In the genomic region with DNA sequence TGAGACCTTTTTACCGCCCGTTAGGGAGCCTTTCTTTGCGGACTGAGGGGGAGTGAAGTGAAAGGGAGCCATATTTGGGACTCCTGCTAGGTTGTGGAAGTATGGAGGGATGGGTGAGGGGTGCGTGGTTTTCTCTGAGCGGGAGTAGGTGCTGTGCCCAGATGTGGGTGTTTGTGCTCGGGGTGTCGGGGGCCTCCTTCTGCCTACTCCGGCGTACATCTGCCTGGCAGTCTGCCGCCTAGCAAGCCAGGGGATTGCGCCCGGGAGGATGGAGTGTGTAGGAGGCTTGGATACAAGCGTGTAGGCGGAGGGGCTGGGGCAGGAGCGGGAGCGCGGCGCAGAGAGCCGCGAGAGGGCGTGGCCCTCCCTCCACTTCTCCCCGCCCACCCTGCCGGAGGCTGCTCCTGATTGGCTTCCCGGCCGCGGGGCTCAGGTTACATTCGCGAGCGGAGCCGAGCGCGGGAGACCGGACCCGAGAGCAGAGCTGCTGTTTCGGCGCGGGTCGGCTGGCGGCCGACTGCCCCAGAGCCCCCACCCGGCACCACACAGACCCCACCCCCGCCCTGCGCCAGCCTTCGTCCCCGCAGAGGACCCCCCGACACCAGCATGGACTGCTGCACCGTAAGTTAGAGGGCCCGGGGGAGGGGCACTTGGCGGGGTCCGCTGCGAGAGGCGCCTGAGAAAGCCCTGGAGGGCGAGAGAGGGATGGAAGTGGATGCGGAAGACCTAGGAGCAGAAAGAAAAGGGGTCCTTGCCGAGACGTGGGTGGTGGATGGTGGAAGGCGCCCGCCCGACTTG, we compare ENCODE assay signal across 1 cellular context.
A peak's percentile ranks its signal among the peaks of the same experiment; 100 is the strongest.
TF ChIP-seq lines count a peak whose summit lies in the region.

Gene NRGN, plus strand, starts transcription at position 464 of the 798 bp plus-strand sequence. Its CDS starts 143 bp downstream, at position 607.

TF ChIP-seq in HEK293, 187 proteins besides CTCF, POLR2A, EP300 and RAD21 (continued from another document and continues in another):
- TF ChIP-seq ZNF518A (tag by site-specific recombination; conservative IDR thresholded peaks at IDR 0.05; ENCODE audit: low read depth) (no peak), KLF16 (tag by site-specific recombination; IDR thresholded peaks at IDR 0.05) (no peak), ZNF585B (tag by site-specific recombination; IDR thresholded peaks at IDR 0.05) (no peak), SP7 (tag by site-specific recombination; IDR thresholded peaks at IDR 0.05) (peak; percentile 34; the same call in 1 of the 2 replicates), ZNF776 (tag by site-specific recombination; IDR thresholded peaks at IDR 0.05; ENCODE audit: borderline replicate concordance) (no peak), ZFP69B (tag by site-specific recombination; IDR thresholded peaks at IDR 0.05) (no peak), ZNF561 (tag by site-specific recombination; IDR thresholded peaks at IDR 0.05; ENCODE audit: borderline replicate concordance) (no peak), ZNF16 (tag by site-specific recombination; IDR thresholded peaks at IDR 0.05; ENCODE audit: low read depth) (no peak), KLF10 (tag by site-specific recombination; IDR thresholded peaks at IDR 0.05) (no peak), OVOL3 (tag by site-specific recombination; IDR thresholded peaks at IDR 0.05) (no peak), ZNF48 (tag by site-specific recombination; IDR thresholded peaks at IDR 0.05) (no peak), ZBTB7A (tag by site-specific recombination; IDR thresholded peaks at IDR 0.05; ENCODE audit: low read depth) (no peak), ZBTB11 (tag by site-specific recombination; conservative IDR thresholded peaks at IDR 0.05; ENCODE audit: low read depth) (no peak), ZNF391 (tag by site-specific recombination; IDR thresholded peaks at IDR 0.05; ENCODE audit: borderline replicate concordance, low read depth) (no peak), ZNF670 (tag by site-specific recombination; IDR thresholded peaks at IDR 0.05; ENCODE audit: low read depth) (no peak), ZNF354C (tag by site-specific recombination; IDR thresholded peaks at IDR 0.05; ENCODE audit: borderline replicate concordance, low read depth) (no peak), ZNF19 (tag by site-specific recombination; IDR thresholded peaks at IDR 0.05; ENCODE audit: low read depth) (no peak), PATZ1 (tag by site-specific recombination; IDR thresholded peaks at IDR 0.05) (no peak; the same call in none of the 2 replicates), ZSCAN30 (tag by site-specific recombination; IDR thresholded peaks at IDR 0.05) (no peak), ZBTB20 (tag by site-specific recombination; IDR thresholded peaks at IDR 0.05) (peak; percentile 74), ZNF488 (tag by site-specific recombination; IDR thresholded peaks at IDR 0.05) (no peak), ZNF449 (tag by site-specific recombination; IDR thresholded peaks at IDR 0.05) (no peak), GLIS2 (tag by site-specific recombination; IDR thresholded peaks at IDR 0.05) (no peak), ZNF600 (tag by site-specific recombination; IDR thresholded peaks at IDR 0.05) (peak; percentile 94), ZFP41 (tag by site-specific recombination; IDR thresholded peaks at IDR 0.05; ENCODE audit: borderline replicate concordance) (no peak), ZNF133 (tag by site-specific recombination; IDR thresholded peaks at IDR 0.05) (no peak), ZNF626 (tag by site-specific recombination; IDR thresholded peaks at IDR 0.05) (no peak), ZNF398 (tag by site-specific recombination; IDR thresholded peaks at IDR 0.05) (no peak), OSR2 (tag by site-specific recombination; IDR thresholded peaks at IDR 0.05) (no peak), SP2 (tag by site-specific recombination; IDR thresholded peaks at IDR 0.05) (peak; percentile 71), ZBTB6 (tag by site-specific recombination; IDR thresholded peaks at IDR 0.05) (0 out of 2 replicates have a peak, but pooled peaks have one; percentile 22), ZNF214 (tag by site-specific recombination; IDR thresholded peaks at IDR 0.05; ENCODE audit: borderline replicate concordance) (no peak), ZNF223 (tag by site-specific recombination; IDR thresholded peaks at IDR 0.05) (no peak), ZNF274 (IDR thresholded peaks at IDR 0.05; ENCODE audit: low read length) (no peak), ZNF274 (tag by site-specific recombination; IDR thresholded peaks at IDR 0.05; ENCODE audit: borderline replicate concordance) (no peak), ZNF10 (tag by site-specific recombination; IDR thresholded peaks at IDR 0.05) (no peak), ZNF521 (tag by site-specific recombination; IDR thresholded peaks at IDR 0.05) (no peak)
- TF ChIP-seq, protein P1, sequence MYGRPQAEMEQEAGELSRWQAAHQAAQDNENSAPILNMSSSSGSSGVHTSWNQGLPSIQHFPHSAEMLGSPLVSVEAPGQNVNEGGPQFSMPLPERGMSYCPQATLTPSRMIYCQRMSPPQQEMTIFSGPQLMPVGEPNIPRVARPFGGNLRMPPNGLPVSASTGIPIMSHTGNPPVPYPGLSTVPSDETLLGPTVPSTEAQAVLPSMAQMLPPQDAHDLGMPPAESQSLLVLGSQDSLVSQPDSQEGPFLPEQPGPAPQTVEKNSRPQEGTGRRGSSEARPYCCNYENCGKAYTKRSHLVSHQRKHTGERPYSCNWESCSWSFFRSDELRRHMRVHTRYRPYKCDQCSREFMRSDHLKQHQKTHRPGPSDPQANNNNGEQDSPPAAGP (tag by site-specific recombination; IDR thresholded peaks at IDR 0.05) = no peak
- TF ChIP-seq, protein P2, sequence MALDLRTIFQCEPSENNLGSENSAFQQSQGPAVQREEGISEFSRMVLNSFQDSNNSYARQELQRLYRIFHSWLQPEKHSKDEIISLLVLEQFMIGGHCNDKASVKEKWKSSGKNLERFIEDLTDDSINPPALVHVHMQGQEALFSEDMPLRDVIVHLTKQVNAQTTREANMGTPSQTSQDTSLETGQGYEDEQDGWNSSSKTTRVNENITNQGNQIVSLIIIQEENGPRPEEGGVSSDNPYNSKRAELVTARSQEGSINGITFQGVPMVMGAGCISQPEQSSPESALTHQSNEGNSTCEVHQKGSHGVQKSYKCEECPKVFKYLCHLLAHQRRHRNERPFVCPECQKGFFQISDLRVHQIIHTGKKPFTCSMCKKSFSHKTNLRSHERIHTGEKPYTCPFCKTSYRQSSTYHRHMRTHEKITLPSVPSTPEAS (tag by site-specific recombination; IDR thresholded peaks at IDR 0.05) = no peak
